Comparison of ENCODE assay signal across 25 cellular contexts in genomic region chr4:8104491-8105302, GRCh38.
"Had no signal": no experiment of that assay in that cellular context is flagged by ENCODE, and none has a peak within 500 bp of the region (broad histone marks: within the 10 kb centered on the region; RNA-seq: fewer than 3 reads in every experiment).

No MANE protein-coding gene starts in this region.

- H3K4me3 Mint-ChIP-seq: activated CD4-positive, alpha-beta memory T cell treated with anti-CD3 and anti-CD28 coated beads, Interleukin-2, amount 10 ng/mL, durations not matched to agents 7 days and 5 days; activated CD4-positive, alpha-beta T cell treated with anti-CD3 and anti-CD28 coated beads for 36 hours; activated naive CD4-positive, alpha-beta T cell treated with anti-CD3 and anti-CD28 coated beads, Interleukin-2, amount 10 ng/mL, durations not matched to agents 7 days and 5 days; activated naive CD8-positive, alpha-beta T cell treated with anti-CD3 and anti-CD28 coated beads for 36 hours; activated T-cell treated with anti-CD3 and anti-CD28 coated beads, Interleukin-2, amount 50 U/mL, for 72 hours; T-helper 1 cell treated with Interleukin-12 subunit alpha and Interleukin-12 subunit beta and Interleukin-4 antibody, amounts not matched to agents 30 μg/mL and 1 μg/mL, for 36 hours had no signal

- H3K36me3 Mint-ChIP-seq: activated naive CD4-positive, alpha-beta T cell treated with anti-CD3 and anti-CD28 coated beads, Interleukin-2, amount 10 ng/mL, durations not matched to agents 7 days and 5 days; activated naive CD8-positive, alpha-beta T cell treated with anti-CD3 and anti-CD28 coated beads for 36 hours had no signal

- H3K9me3 Mint-ChIP-seq: activated CD4-positive, alpha-beta memory T cell treated with anti-CD3 and anti-CD28 coated beads, Interleukin-2, amount 10 ng/mL, durations not matched to agents 7 days and 5 days; activated naive CD4-positive, alpha-beta T cell treated with anti-CD3 and anti-CD28 coated beads, Interleukin-2, amount 10 ng/mL, durations not matched to agents 7 days and 5 days; activated naive CD8-positive, alpha-beta T cell treated with anti-CD3 and anti-CD28 coated beads for 36 hours; activated T-cell treated with anti-CD3 and anti-CD28 coated beads, Interleukin-2, amount 50 U/mL, for 72 hours; activated T-helper 2 cell treated with anti-CD3 and anti-CD28 coated beads, Interferon-gamma antibody, Interleukin-2, Interleukin-4, amounts not matched to agents 10 μg/mL and 5 μg/mL and 100 μg/mL, durations not matched to agents 14 hours and 24 hours and 36 hours; T-helper 1 cell treated with Interleukin-12 subunit alpha and Interleukin-12 subunit beta and Interleukin-4 antibody, amounts not matched to agents 30 μg/mL and 1 μg/mL, for 36 hours had no signal

- H3K9ac ChIP-seq: KMS-11 had no signal

- ATAC-seq: activated CD4-positive, alpha-beta T cell treated with anti-CD3 and anti-CD28 coated beads for 36 hours; activated T-cell treated with anti-CD3 and anti-CD28 coated beads, Interleukin-2, amount 50 U/mL, for 72 hours; Panc1 had no signal

- H3K4me2 ChIP-seq: KMS-11 had no signal

- H3K27ac Mint-ChIP-seq: activated CD4-positive, alpha-beta memory T cell treated with anti-CD3 and anti-CD28 coated beads, Interleukin-2, amount 10 ng/mL, durations not matched to agents 7 days and 5 days; activated CD4-positive, alpha-beta T cell treated with anti-CD3 and anti-CD28 coated beads for 36 hours; activated naive CD4-positive, alpha-beta T cell treated with anti-CD3 and anti-CD28 coated beads, Interleukin-2, amount 10 ng/mL, durations not matched to agents 7 days and 5 days; activated naive CD8-positive, alpha-beta T cell treated with anti-CD3 and anti-CD28 coated beads for 36 hours; activated T-cell treated with anti-CD3 and anti-CD28 coated beads, Interleukin-2, amount 50 U/mL, for 72 hours; activated T-helper 2 cell treated with anti-CD3 and anti-CD28 coated beads, Interferon-gamma antibody, Interleukin-2, Interleukin-4, amounts not matched to agents 10 μg/mL and 5 μg/mL and 100 μg/mL, durations not matched to agents 14 hours and 24 hours and 36 hours; T-helper 1 cell treated with Interleukin-12 subunit alpha and Interleukin-12 subunit beta and Interleukin-4 antibody, amounts not matched to agents 30 μg/mL and 1 μg/mL, for 36 hours had no signal

- H3K4me1 Mint-ChIP-seq: activated CD4-positive, alpha-beta memory T cell treated with anti-CD3 and anti-CD28 coated beads, Interleukin-2, amount 10 ng/mL, durations not matched to agents 7 days and 5 days; activated CD4-positive, alpha-beta T cell treated with anti-CD3 and anti-CD28 coated beads for 36 hours; activated naive CD4-positive, alpha-beta T cell treated with anti-CD3 and anti-CD28 coated beads, Interleukin-2, amount 10 ng/mL, durations not matched to agents 7 days and 5 days; activated naive CD8-positive, alpha-beta T cell treated with anti-CD3 and anti-CD28 coated beads for 36 hours had no signal

- H3K27ac ChIP-seq: KMS-11, RWPE1 had no signal

- DNase-seq: activated CD4-positive, alpha-beta memory T cell treated with anti-CD3 and anti-CD28 coated beads, Interleukin-2, amount 10 ng/mL, durations not matched to agents 7 days and 5 days; activated CD4-positive, alpha-beta T cell treated with anti-CD3 and anti-CD28 coated beads for 36 hours; activated CD4-positive, alpha-beta T cell treated with anti-CD3 and anti-CD28 coated beads, Interleukin-2, amount 50 U/mL, for 1 hour; activated gamma-delta T cell treated with Interleukin-2 at 50 U/mL for 16 hours; activated naive CD4-positive, alpha-beta T cell treated with anti-CD3 and anti-CD28 coated beads, Interleukin-2, amount 10 ng/mL, durations not matched to agents 7 days and 5 days; activated naive CD8-positive, alpha-beta T cell treated with anti-CD3 and anti-CD28 coated beads for 36 hours; activated T-cell treated with anti-CD3 and anti-CD28 coated beads for 4 hours; activated T-cell treated with anti-CD3 and anti-CD28 coated beads, Interleukin-2, amount 50 U/mL, for 72 hours; caudate nucleus; MV-4-11; NCI-H1417 treated with DMSO at 0.1 percent for 48 hours; NCI-H1694; NCI-H2029; NCI-H2107; NCI-H2171 treated with DMSO at 0.1 percent for 48 hours; NCI-H226; NCI-H526; NCI-H82; OCI-M1; SHP77 treated with DMSO at 0.1 percent for 48 hours had no signal

- H3K27me3 Mint-ChIP-seq: activated CD4-positive, alpha-beta memory T cell treated with anti-CD3 and anti-CD28 coated beads, Interleukin-2, amount 10 ng/mL, durations not matched to agents 7 days and 5 days; activated CD4-positive, alpha-beta T cell treated with anti-CD3 and anti-CD28 coated beads for 36 hours; activated naive CD8-positive, alpha-beta T cell treated with anti-CD3 and anti-CD28 coated beads for 36 hours had no signal
